8 cellular contexts compared by ENCODE assay signal in genomic region chr9:133403766-133404439, GRCh38. TPM values are rescaled to one million over a fixed set of nuclear protein-coding genes. Genes with fewer than 3 reads are reported as not detected.
DNase-seq lines count a peak whose midpoint lies in the region; ATAC-seq and TF ChIP-seq lines count a peak whose summit lies in the region.

No MANE protein-coding gene starts in this region.

- peaks cover 0 to 81% (median 43%) of the 10 kb centered on the region in 6 donors for H3K36me3 ChIP-seq in spleen

- POLR2A ChIA-PET in activated CD8-positive, alpha-beta T cell treated with anti-CD3 and anti-CD28 coated beads for 36 hours (lab: Charles Lee) = interaction anchor here (0.7 to 1.4 kb wide), 9 partner anchors 9 to 81 kb away, joined by 3 to 9 read pairs (median 3); partner anchors contain the start of genes MED22, RPL7A and SURF1

- DNase-seq in D341Med (ENCODE audit: low spot score) (peak; percentile 70), NAMALWA (ENCODE audit: low spot score) (peak; percentile 57), epithelial cell of esophagus (ENCODE audit: low read depth) (peak; percentile 84), spleen (peak; percentile 86), globus pallidus (ENCODE audit: low spot score) (no peak)
- DNase-seq in activated CD8-positive, alpha-beta T cell treated with anti-CD3 and anti-CD28 coated beads for 36 hours = peak; percentile 63

- H3K27me3 Mint-ChIP-seq in activated CD8-positive, alpha-beta T cell treated with anti-CD3 and anti-CD28 coated beads for 36 hours = no peaks in the 10 kb centered on the region

- H3K4me1 Mint-ChIP-seq in activated CD8-positive, alpha-beta T cell treated with anti-CD3 and anti-CD28 coated beads for 36 hours (ENCODE audit: low read depth) = peaks cover 11% of the 10 kb centered on the region

- ATAC-seq in activated CD8-positive, alpha-beta T cell treated with anti-CD3 and anti-CD28 coated beads for 36 hours = peak; percentile 38
- ATAC-seq in GM19397 (IDR thresholded peaks at IDR 0.05; ENCODE audit: unreplicated experiment) (no peak), HG02884 (IDR thresholded peaks at IDR 0.05; ENCODE audit: unreplicated experiment) (no peak)

- intact Hi-C loops in activated CD8-positive, alpha-beta T cell treated with anti-CD3 and anti-CD28 coated beads for 36 hours (cut with micrococcal nuclease) = loop anchor here (10.0 kb wide), 1 partner anchor 219 kb away; no protein-coding TSS in a partner anchor
- intact Hi-C loops in spleen (cut with DNase I; ENCODE audit: low total_unique reads) = loop anchor here (10.0 kb wide), 1 partner anchor 219 kb away; no protein-coding TSS in a partner anchor

- peak; percentile 79 for TF ChIP-seq CTCF in activated CD8-positive, alpha-beta T cell treated with anti-CD3 and anti-CD28 coated beads for 36 hours (IDR thresholded peaks at IDR 0.05)
- TF ChIP-seq CTCF in epithelial cell of esophagus (IDR thresholded peaks at IDR 0.05; ENCODE audit: insufficient read depth, low read depth, low read length, missing control alignments) (peak; percentile 83), spleen (IDR thresholded peaks at IDR 0.05 in 8 of 11, conservative IDR thresholded peaks at IDR 0.05 in 3 of 11) (peak; percentile 32 to 69 (median 57))

- peaks cover 30% of the 10 kb centered on the region for H3K36me3 Mint-ChIP-seq in activated CD8-positive, alpha-beta T cell treated with anti-CD3 and anti-CD28 coated beads for 36 hours (ENCODE audit: low read depth)

- 71 to 82% (median 80%) methylated on average over 12 to 14 of the region's 14 CpGs for WGBS in spleen, 5 donors

- no peaks in the 10 kb centered on the region for H3K9me3 ChIP-seq in spleen

- H3K4me1 ChIP-seq in spleen = peaks cover 0 to 12% (median 2%) of the 10 kb centered on the region in 6 donors

- peak overlapping the region; percentile 7 for H3K27ac Mint-ChIP-seq in activated CD8-positive, alpha-beta T cell treated with anti-CD3 and anti-CD28 coated beads for 36 hours

- H3K4me3 ChIP-seq in epithelial cell of esophagus (ENCODE audit: low read length) = no peak overlapping the region
- no peak overlapping the region for H3K4me3 ChIP-seq in spleen

- CTCF ChIA-PET in activated CD8-positive, alpha-beta T cell treated with anti-CD3 and anti-CD28 coated beads for 36 hours (lab: Charles Lee) = interaction anchor here (0.7 to 2.6 kb wide), 12 partner anchors 12 to 217 kb away, joined by 3 to 12 read pairs (median 3); partner anchors contain the start of genes REXO4, SURF1 and SURF2

- no peaks in the 10 kb centered on the region for H3K27me3 ChIP-seq in spleen (replicated peaks in 1 of 7)

- TF ChIP-seq POLR2A in spleen (IDR thresholded peaks at IDR 0.05) = no peak

- no peak overlapping the region for H3K27ac ChIP-seq in spleen

- H3K4me3 Mint-ChIP-seq in activated CD8-positive, alpha-beta T cell treated with anti-CD3 and anti-CD28 coated beads for 36 hours = no peak overlapping the region

- H3K9me3 Mint-ChIP-seq in activated CD8-positive, alpha-beta T cell treated with anti-CD3 and anti-CD28 coated beads for 36 hours = no peaks in the 10 kb centered on the region

RNA-seq across cellular contexts. Expression of gene REXO4, which starts 13.9 kb away (rescaled TPM):
- 10 to 100 TPM; 35.3 to 36.7 TPM for total RNA-seq in activated CD8-positive, alpha-beta T cell treated with anti-CD3 and anti-CD28 coated beads for 36 hours
- 10 to 100 TPM; 21.5 to 25.8 (median 22.8) TPM for total RNA-seq in spleen
- 10 to 100 TPM; 20.0 to 23.2 (median 20.1) TPM for polyA plus RNA-seq in spleen

RNA-seq across cellular contexts. Expression of gene ADAMTS13, which starts 18.3 kb away (rescaled TPM):
- 1 to 10 TPM; 2.5 to 2.9 TPM for total RNA-seq in activated CD8-positive, alpha-beta T cell treated with anti-CD3 and anti-CD28 coated beads for 36 hours
- 1 to 10 TPM; 1.1 to 3.9 (median 1.6) TPM for total RNA-seq in spleen
- 1 to 10 TPM; 3.4 to 4.8 (median 3.9) TPM for polyA plus RNA-seq in spleen

RNA-seq across cellular contexts. Expression of gene STKLD1, which starts 27.7 kb away (rescaled TPM):
- under 1 TPM; 0.45 to 0.52 TPM for total RNA-seq in activated CD8-positive, alpha-beta T cell treated with anti-CD3 and anti-CD28 coated beads for 36 hours
- total RNA-seq in spleen = under 1 TPM in 5 of 7 donors, not detected in 2; 0.29 to 0.98 (median 0.44) TPM
- polyA plus RNA-seq in spleen = 1 to 10 TPM in 2 of 3 donors, under 1 TPM in 1; 0.96 to 1.5 (median 1.0) TPM

RNA-seq across cellular contexts. Expression of gene SURF4, which starts 28.0 kb away (rescaled TPM):
- 100 to 1,000 TPM; 219 to 239 TPM for total RNA-seq in activated CD8-positive, alpha-beta T cell treated with anti-CD3 and anti-CD28 coated beads for 36 hours
- total RNA-seq in spleen = 100 to 1,000 TPM in 3 of 7 donors, 10 to 100 TPM in 4; 82.6 to 115 (median 92.1) TPM
- 10 to 100 TPM; 21.9 to 50.7 (median 29.7) TPM for polyA plus RNA-seq in spleen

RNA-seq across cellular contexts. Expression of gene SURF2, which starts 47.6 kb away (rescaled TPM):
- 10 to 100 TPM; 14.6 to 21.5 TPM for total RNA-seq in activated CD8-positive, alpha-beta T cell treated with anti-CD3 and anti-CD28 coated beads for 36 hours
- 10 to 100 TPM in 5 of 7 donors, 1 to 10 TPM in 2; 6.5 to 19.9 (median 12.4) TPM for total RNA-seq in spleen
- 10 to 100 TPM; 31.4 to 32.6 (median 31.5) TPM for polyA plus RNA-seq in spleen
